Comparison of ENCODE assay signal across 1 cellular context in the genomic region with DNA sequence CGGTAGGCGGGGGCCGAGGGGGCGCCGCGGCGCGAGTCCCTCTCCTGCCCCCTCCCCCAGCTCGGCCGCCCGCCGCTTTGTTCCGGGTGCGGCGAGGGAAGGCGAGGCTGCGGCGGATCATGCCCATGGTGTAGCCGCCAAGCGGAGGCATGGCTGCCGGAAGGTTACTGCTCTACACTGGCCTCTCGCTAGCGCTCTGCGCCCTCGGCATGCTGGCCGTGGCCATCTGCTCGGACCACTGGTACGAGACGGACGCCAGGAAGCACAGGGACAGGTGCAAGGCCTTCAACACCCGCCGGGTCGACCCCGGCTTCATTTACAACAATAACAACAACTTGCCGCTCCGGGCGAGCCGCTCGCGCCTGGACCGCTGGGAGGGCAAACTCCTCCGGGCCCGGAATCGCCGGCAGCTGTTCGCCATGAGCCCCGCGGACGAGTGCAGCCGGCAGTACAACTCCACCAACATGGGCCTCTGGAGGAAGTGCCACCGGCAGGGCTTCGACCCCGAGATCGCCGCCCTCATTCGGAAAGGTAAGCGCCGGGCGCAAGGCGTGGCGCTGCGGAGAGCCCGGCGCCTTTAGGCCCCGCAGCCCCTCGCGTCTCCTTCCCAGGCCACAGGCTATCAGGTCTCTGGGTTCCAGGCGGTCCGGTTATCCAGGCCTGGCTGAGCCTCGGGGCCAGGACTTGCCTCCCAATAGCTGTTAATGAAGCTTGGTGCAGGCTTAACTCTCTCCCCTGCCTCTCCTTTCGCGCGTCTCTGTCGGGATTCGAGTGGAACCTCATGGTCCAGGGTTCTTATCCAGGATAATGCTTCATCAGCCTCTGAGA.
TF ChIP-seq lines count a peak whose summit lies in the region.

No MANE protein-coding gene starts in this region.

TF ChIP-seq in HEK293, 187 proteins besides CTCF, POLR2A, EP300 and RAD21 (continued from another document):
- TF ChIP-seq, protein P1, sequence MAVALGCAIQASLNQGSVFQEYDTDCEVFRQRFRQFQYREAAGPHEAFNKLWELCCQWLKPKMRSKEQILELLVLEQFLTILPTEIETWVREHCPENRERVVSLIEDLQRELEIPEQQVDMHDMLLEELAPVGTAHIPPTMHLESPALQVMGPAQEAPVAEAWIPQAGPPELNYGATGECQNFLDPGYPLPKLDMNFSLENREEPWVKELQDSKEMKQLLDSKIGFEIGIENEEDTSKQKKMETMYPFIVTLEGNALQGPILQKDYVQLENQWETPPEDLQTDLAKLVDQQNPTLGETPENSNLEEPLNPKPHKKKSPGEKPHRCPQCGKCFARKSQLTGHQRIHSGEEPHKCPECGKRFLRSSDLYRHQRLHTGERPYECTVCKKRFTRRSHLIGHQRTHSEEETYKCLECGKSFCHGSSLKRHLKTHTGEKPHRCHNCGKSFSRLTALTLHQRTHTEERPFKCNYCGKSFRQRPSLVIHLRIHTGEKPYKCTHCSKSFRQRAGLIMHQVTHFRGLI (tag by site-specific recombination; IDR thresholded peaks at IDR 0.05) = no peak
- no peak for TF ChIP-seq GFI1B (tag by site-specific recombination; IDR thresholded peaks at IDR 0.05)
- TF ChIP-seq ZNF510 (tag by site-specific recombination; IDR thresholded peaks at IDR 0.05; ENCODE audit: insufficient replicate concordance) = no peak
- TF ChIP-seq ZNF266 (tag by site-specific recombination; IDR thresholded peaks at IDR 0.05; ENCODE audit: low read depth) = no peak
- TF ChIP-seq IKZF3 (tag by site-specific recombination; IDR thresholded peaks at IDR 0.05) = no peak
- peak; percentile 80 for TF ChIP-seq ZBTB17 (tag by site-specific recombination; IDR thresholded peaks at IDR 0.05)
- no peak for TF ChIP-seq ZNF433 (tag by site-specific recombination; IDR thresholded peaks at IDR 0.05; ENCODE audit: low read depth)
- TF ChIP-seq, protein P2, sequence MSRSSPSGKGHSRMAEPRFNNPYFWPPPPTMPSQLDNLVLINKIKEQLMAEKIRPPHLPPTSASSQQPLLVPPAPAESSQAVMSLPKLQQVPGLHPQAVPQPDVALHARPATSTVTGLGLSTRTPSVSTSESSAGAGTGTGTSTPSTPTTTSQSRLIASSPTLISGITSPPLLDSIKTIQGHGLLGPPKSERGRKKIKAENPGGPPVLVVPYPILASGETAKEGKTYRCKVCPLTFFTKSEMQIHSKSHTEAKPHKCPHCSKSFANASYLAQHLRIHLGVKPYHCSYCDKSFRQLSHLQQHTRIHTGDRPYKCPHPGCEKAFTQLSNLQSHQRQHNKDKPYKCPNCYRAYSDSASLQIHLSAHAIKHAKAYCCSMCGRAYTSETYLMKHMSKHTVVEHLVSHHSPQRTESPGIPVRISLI (tag by site-specific recombination; IDR thresholded peaks at IDR 0.05) = no peak
- TF ChIP-seq, protein P3, sequence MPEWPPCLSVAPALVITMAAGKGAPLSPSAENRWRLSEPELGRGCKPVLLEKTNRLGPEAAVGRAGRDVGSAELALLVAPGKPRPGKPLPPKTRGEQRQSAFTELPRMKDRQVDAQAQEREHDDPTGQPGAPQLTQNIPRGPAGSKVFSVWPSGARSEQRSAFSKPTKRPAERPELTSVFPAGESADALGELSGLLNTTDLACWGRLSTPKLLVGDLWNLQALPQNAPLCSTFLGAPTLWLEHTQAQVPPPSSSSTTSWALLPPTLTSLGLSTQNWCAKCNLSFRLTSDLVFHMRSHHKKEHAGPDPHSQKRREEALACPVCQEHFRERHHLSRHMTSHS (tag by site-specific recombination; IDR thresholded peaks at IDR 0.05) = no peak
- TF ChIP-seq, protein P4, sequence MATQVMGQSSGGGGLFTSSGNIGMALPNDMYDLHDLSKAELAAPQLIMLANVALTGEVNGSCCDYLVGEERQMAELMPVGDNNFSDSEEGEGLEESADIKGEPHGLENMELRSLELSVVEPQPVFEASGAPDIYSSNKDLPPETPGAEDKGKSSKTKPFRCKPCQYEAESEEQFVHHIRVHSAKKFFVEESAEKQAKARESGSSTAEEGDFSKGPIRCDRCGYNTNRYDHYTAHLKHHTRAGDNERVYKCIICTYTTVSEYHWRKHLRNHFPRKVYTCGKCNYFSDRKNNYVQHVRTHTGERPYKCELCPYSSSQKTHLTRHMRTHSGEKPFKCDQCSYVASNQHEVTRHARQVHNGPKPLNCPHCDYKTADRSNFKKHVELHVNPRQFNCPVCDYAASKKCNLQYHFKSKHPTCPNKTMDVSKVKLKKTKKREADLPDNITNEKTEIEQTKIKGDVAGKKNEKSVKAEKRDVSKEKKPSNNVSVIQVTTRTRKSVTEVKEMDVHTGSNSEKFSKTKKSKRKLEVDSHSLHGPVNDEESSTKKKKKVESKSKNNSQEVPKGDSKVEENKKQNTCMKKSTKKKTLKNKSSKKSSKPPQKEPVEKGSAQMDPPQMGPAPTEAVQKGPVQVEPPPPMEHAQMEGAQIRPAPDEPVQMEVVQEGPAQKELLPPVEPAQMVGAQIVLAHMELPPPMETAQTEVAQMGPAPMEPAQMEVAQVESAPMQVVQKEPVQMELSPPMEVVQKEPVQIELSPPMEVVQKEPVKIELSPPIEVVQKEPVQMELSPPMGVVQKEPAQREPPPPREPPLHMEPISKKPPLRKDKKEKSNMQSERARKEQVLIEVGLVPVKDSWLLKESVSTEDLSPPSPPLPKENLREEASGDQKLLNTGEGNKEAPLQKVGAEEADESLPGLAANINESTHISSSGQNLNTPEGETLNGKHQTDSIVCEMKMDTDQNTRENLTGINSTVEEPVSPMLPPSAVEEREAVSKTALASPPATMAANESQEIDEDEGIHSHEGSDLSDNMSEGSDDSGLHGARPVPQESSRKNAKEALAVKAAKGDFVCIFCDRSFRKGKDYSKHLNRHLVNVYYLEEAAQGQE (tag by site-specific recombination; IDR thresholded peaks at IDR 0.05) = peak; percentile 19; the same call in 1 of the 2 replicates
- TF ChIP-seq ZNF600 (tag by site-specific recombination; IDR thresholded peaks at IDR 0.05) = peak; percentile 19; the same call in 1 of the 2 replicates
- no peak for TF ChIP-seq GLIS2 (tag by site-specific recombination; IDR thresholded peaks at IDR 0.05)
- TF ChIP-seq ZNF626 (tag by site-specific recombination; IDR thresholded peaks at IDR 0.05) = no peak
- TF ChIP-seq ZNF624 (tag by site-specific recombination; IDR thresholded peaks at IDR 0.05) = no peak
- TF ChIP-seq ZNF571 (tag by site-specific recombination; IDR thresholded peaks at IDR 0.05) = no peak
- no peak for TF ChIP-seq KLF10 (tag by site-specific recombination; IDR thresholded peaks at IDR 0.05)
- no peak for TF ChIP-seq GLI2 (tag by site-specific recombination; IDR thresholded peaks at IDR 0.05; ENCODE audit: borderline replicate concordance, low read depth)
- TF ChIP-seq ZNF596 (tag by site-specific recombination; IDR thresholded peaks at IDR 0.05) = no peak
- TF ChIP-seq ZNF133 (tag by site-specific recombination; IDR thresholded peaks at IDR 0.05) = no peak
- no peak for TF ChIP-seq ZNF670 (tag by site-specific recombination; IDR thresholded peaks at IDR 0.05; ENCODE audit: low read depth)
- TF ChIP-seq, protein P5, sequence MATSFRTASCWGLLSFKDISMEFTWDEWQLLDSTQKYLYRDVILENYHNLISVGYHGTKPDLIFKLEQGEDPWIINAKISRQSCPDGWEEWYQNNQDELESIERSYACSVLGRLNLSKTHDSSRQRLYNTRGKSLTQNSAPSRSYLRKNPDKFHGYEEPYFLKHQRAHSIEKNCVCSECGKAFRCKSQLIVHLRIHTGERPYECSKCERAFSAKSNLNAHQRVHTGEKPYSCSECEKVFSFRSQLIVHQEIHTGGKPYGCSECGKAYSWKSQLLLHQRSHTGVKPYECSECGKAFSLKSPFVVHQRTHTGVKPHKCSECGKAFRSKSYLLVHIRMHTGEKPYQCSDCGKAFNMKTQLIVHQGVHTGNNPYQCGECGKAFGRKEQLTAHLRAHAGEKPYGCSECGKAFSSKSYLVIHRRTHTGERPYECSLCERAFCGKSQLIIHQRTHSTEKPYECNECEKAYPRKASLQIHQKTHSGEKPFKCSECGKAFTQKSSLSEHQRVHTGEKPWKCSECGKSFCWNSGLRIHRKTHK (tag by site-specific recombination; IDR thresholded peaks at IDR 0.05) = no peak
- no peak for TF ChIP-seq ZNF521 (tag by site-specific recombination; IDR thresholded peaks at IDR 0.05)
- TF ChIP-seq ZNF140 (tag by site-specific recombination; IDR thresholded peaks at IDR 0.05) = no peak
- TF ChIP-seq ZNF837 (tag by site-specific recombination; IDR thresholded peaks at IDR 0.05) = 0 out of 2 replicates have a peak, but pooled peaks have one; percentile 37
- no peak for TF ChIP-seq ZBTB48 (tag by site-specific recombination; IDR thresholded peaks at IDR 0.05)
- TF ChIP-seq ZNF354C (tag by site-specific recombination; IDR thresholded peaks at IDR 0.05; ENCODE audit: borderline replicate concordance, low read depth) = no peak
- TF ChIP-seq ZEB2 (tag by site-specific recombination; IDR thresholded peaks at IDR 0.05) = peak; percentile 61; the same call in 1 of the 2 replicates
- TF ChIP-seq, protein P6, sequence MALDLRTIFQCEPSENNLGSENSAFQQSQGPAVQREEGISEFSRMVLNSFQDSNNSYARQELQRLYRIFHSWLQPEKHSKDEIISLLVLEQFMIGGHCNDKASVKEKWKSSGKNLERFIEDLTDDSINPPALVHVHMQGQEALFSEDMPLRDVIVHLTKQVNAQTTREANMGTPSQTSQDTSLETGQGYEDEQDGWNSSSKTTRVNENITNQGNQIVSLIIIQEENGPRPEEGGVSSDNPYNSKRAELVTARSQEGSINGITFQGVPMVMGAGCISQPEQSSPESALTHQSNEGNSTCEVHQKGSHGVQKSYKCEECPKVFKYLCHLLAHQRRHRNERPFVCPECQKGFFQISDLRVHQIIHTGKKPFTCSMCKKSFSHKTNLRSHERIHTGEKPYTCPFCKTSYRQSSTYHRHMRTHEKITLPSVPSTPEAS (tag by site-specific recombination; IDR thresholded peaks at IDR 0.05) = no peak
- TF ChIP-seq ZNF175 (tag by site-specific recombination; IDR thresholded peaks at IDR 0.05) = no peak
- TF ChIP-seq ZNF211 (tag by site-specific recombination; IDR thresholded peaks at IDR 0.05; ENCODE audit: low read depth) = no peak
- TF ChIP-seq, protein P7, sequence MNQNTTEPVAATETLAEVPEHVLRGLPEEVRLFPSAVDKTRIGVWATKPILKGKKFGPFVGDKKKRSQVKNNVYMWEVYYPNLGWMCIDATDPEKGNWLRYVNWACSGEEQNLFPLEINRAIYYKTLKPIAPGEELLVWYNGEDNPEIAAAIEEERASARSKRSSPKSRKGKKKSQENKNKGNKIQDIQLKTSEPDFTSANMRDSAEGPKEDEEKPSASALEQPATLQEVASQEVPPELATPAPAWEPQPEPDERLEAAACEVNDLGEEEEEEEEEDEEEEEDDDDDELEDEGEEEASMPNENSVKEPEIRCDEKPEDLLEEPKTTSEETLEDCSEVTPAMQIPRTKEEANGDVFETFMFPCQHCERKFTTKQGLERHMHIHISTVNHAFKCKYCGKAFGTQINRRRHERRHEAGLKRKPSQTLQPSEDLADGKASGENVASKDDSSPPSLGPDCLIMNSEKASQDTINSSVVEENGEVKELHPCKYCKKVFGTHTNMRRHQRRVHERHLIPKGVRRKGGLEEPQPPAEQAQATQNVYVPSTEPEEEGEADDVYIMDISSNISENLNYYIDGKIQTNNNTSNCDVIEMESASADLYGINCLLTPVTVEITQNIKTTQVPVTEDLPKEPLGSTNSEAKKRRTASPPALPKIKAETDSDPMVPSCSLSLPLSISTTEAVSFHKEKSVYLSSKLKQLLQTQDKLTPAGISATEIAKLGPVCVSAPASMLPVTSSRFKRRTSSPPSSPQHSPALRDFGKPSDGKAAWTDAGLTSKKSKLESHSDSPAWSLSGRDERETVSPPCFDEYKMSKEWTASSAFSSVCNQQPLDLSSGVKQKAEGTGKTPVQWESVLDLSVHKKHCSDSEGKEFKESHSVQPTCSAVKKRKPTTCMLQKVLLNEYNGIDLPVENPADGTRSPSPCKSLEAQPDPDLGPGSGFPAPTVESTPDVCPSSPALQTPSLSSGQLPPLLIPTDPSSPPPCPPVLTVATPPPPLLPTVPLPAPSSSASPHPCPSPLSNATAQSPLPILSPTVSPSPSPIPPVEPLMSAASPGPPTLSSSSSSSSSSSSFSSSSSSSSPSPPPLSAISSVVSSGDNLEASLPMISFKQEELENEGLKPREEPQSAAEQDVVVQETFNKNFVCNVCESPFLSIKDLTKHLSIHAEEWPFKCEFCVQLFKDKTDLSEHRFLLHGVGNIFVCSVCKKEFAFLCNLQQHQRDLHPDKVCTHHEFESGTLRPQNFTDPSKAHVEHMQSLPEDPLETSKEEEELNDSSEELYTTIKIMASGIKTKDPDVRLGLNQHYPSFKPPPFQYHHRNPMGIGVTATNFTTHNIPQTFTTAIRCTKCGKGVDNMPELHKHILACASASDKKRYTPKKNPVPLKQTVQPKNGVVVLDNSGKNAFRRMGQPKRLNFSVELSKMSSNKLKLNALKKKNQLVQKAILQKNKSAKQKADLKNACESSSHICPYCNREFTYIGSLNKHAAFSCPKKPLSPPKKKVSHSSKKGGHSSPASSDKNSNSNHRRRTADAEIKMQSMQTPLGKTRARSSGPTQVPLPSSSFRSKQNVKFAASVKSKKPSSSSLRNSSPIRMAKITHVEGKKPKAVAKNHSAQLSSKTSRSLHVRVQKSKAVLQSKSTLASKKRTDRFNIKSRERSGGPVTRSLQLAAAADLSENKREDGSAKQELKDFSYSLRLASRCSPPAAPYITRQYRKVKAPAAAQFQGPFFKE (tag by site-specific recombination; IDR thresholded peaks at IDR 0.05; ENCODE audit: borderline replicate concordance) = no peak
- no peak for TF ChIP-seq SP2 (tag by site-specific recombination; IDR thresholded peaks at IDR 0.05)
- no peak for TF ChIP-seq ZNF658 (tag by site-specific recombination; IDR thresholded peaks at IDR 0.05)
- TF ChIP-seq REPIN1 (tag by site-specific recombination; IDR thresholded peaks at IDR 0.05; ENCODE audit: low read depth) = no peak
- TF ChIP-seq ZNF776 (tag by site-specific recombination; IDR thresholded peaks at IDR 0.05; ENCODE audit: borderline replicate concordance) = no peak
- TF ChIP-seq, protein P8, sequence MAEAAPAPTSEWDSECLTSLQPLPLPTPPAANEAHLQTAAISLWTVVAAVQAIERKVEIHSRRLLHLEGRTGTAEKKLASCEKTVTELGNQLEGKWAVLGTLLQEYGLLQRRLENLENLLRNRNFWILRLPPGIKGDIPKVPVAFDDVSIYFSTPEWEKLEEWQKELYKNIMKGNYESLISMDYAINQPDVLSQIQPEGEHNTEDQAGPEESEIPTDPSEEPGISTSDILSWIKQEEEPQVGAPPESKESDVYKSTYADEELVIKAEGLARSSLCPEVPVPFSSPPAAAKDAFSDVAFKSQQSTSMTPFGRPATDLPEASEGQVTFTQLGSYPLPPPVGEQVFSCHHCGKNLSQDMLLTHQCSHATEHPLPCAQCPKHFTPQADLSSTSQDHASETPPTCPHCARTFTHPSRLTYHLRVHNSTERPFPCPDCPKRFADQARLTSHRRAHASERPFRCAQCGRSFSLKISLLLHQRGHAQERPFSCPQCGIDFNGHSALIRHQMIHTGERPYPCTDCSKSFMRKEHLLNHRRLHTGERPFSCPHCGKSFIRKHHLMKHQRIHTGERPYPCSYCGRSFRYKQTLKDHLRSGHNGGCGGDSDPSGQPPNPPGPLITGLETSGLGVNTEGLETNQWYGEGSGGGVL (tag by site-specific recombination; IDR thresholded peaks at IDR 0.05) = 0 out of 2 replicates have a peak, but pooled peaks have one; percentile 62
- peak; percentile 12; the same call in 1 of the 2 replicates for TF ChIP-seq ZIC2 (tag by site-specific recombination; IDR thresholded peaks at IDR 0.05)
- TF ChIP-seq ZFP69B (tag by site-specific recombination; IDR thresholded peaks at IDR 0.05) = no peak
- TF ChIP-seq ZBTB8A (tag by site-specific recombination; IDR thresholded peaks at IDR 0.05) = peak; percentile 95
- TF ChIP-seq ZNF202 (tag by site-specific recombination; IDR thresholded peaks at IDR 0.05; ENCODE audit: borderline replicate concordance) = no peak
